16 cellular contexts compared by ENCODE assay signal in the genomic region with DNA sequence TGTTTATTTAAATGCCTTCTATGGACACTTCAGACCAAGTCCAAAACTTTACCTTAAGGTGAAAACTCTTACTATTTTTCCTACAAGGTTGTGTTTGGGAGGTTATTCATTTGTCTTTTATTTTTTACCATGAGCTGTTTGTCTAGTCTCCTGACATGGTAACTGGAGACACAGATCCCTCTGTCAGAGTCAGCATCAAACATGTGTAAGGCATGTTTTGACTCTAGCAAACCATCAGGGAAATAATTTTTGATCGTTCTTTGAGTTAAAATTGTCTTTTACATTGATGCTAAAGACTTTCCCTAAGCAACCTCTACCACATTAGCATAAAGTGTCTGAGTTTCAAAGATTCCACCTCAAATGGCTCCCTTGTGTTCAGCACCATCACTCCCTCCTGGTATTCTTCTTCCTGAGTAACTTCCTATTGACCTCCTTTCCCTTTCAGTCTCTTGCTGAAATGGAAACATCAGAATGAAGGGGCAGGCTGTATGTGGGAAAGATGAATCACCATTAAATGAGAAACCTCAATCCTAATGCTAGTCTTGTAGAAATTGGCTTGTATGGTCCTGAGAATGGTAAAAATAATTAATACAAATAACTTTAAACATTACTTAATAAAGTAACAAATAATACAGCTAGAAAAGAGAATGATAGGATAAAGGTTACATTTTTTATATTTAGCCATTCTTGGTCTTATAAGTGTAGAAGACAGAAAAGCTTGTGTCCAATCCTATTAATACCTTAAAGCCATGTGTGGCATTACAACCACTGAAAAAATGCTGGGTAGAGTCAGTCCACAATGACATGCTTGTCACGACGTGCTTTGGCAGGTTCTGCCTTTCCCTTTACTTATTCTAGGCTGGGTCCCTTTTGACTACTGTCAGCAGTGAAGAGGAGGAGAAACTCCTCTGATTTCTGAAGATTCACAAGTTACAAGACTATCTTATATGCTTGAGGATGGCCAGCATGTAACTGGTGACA. TPM values are rescaled to one million over a fixed set of nuclear protein-coding genes. Genes with fewer than 3 reads are reported as not detected.
DNase-seq lines count a peak whose midpoint lies in the region; ATAC-seq and TF ChIP-seq lines count a peak whose summit lies in the region.
"Had no signal": no experiment of that assay in that cellular context is flagged by ENCODE, and none has a peak within 500 bp of the region (broad histone marks: within the 10 kb centered on the region; RNA-seq: fewer than 3 reads in every experiment).

No MANE protein-coding gene starts in this region.

- peaks cover 14 to 80% (median 53%) of the 10 kb centered on the region in 10 experiments for H3K4me1 ChIP-seq in BLaER1 treated with 17β-estradiol and CSF1 and Interleukin-3, amounts not matched to agents 10 nM and 100 nM
- H3K4me1 ChIP-seq in foreskin keratinocyte: peaks cover 45% of the 10 kb centered on the region
- no peaks in the 10 kb centered on the region for H3K4me1 ChIP-seq in right cardiac atrium (ENCODE audit: control insufficient read depth, insufficient read depth, low read length)
- H3K4me1 ChIP-seq: pancreas had no signal

- H3K9me3 ChIP-seq in BLaER1 treated with 17β-estradiol and CSF1 and Interleukin-3, amounts not matched to agents 10 nM and 100 nM (replicated peaks in 1 of 11): no peaks in the 10 kb centered on the region
- H3K9me3 ChIP-seq in right cardiac atrium (ENCODE audit: control insufficient read depth, low read length): no peaks in the 10 kb centered on the region
- H3K9me3 ChIP-seq: pancreas had no signal

- H3K9me3 Mint-ChIP-seq in activated naive CD8-positive, alpha-beta T cell treated with anti-CD3 and anti-CD28 coated beads, Interleukin-2, amount 10 ng/mL, durations not matched to agents 7 days and 5 days: no peaks in the 10 kb centered on the region

- POLR2A ChIA-PET in activated naive CD8-positive, alpha-beta T cell treated with anti-CD3 and anti-CD28 coated beads, Interleukin-2, amount 10 ng/mL, durations not matched to agents 7 days and 5 days (lab: Charles Lee): no interaction called here

- H3K27me3 Mint-ChIP-seq in activated naive CD8-positive, alpha-beta T cell treated with anti-CD3 and anti-CD28 coated beads, Interleukin-2, amount 10 ng/mL, durations not matched to agents 7 days and 5 days: peaks cover 3% of the 10 kb centered on the region

- peak overlapping the region; percentile 8 for H3K27ac Mint-ChIP-seq in activated naive CD8-positive, alpha-beta T cell treated with anti-CD3 and anti-CD28 coated beads, Interleukin-2, amount 10 ng/mL, durations not matched to agents 7 days and 5 days

- no peaks in the 10 kb centered on the region for H4K20me1 ChIP-seq in BLaER1 treated with 17β-estradiol and CSF1 and Interleukin-3, amounts not matched to agents 10 nM and 100 nM

- H3K4me3 Mint-ChIP-seq in activated naive CD8-positive, alpha-beta T cell treated with anti-CD3 and anti-CD28 coated beads, Interleukin-2, amount 10 ng/mL, durations not matched to agents 7 days and 5 days: peak overlapping the region; percentile 41

- peak; percentile 67 for DNase-seq in HCEC 1CT
- no peak for DNase-seq in activated naive CD8-positive, alpha-beta T cell treated with anti-CD3 and anti-CD28 coated beads, Interleukin-2, amount 10 ng/mL, durations not matched to agents 7 days and 5 days
- peak; percentile 75 to 86 for DNase-seq in foreskin keratinocyte
- no peak for DNase-seq in right cardiac atrium
- no peak for DNase-seq in GF-D8 (lab: John Stamatoyannopoulos, UW)
- DNase-seq in stimulated activated CD4-positive, alpha-beta T cell treated with anti-CD3 and anti-CD28 coated beads, Interleukin-2, amount 100 ng/mL, for 48 hours: no peak
- DNase-seq: activated CD4-positive, CD25-positive, alpha-beta regulatory T cell; activated naive CD4-positive, alpha-beta T cell treated with anti-CD3 and anti-CD28 coated beads, Interleukin-2, amount 50 U/mL, for 16 hours; NCI-H1417; NCI-H748 treated with DMSO at 0.1 percent for 48 hours; pancreas; stimulated activated CD4-positive, alpha-beta T cell treated with anti-CD3 and anti-CD28 coated beads, Interleukin-4, amount 100 ng/mL, for 4 hours had no signal

- no peak for ATAC-seq in activated naive CD8-positive, alpha-beta T cell treated with anti-CD3 and anti-CD28 coated beads, Interleukin-2, amount 10 ng/mL, durations not matched to agents 7 days and 5 days (ENCODE audit: low read depth)
- ATAC-seq in foreskin keratinocyte: peak; percentile 40
- ATAC-seq in right cardiac atrium: no peak
- ATAC-seq in HG02623 (IDR thresholded peaks at IDR 0.05; ENCODE audit: unreplicated experiment): no peak
- ATAC-seq: pancreas, Right ventricle myocardium inferior had no signal

- no peak for TF ChIP-seq CTCF in foreskin keratinocyte (conservative IDR thresholded peaks at IDR 0.05)

- intact Hi-C loops in right cardiac atrium (cut with DNase I): no loop called here

- H3K4me1 Mint-ChIP-seq in activated naive CD8-positive, alpha-beta T cell treated with anti-CD3 and anti-CD28 coated beads, Interleukin-2, amount 10 ng/mL, durations not matched to agents 7 days and 5 days: peaks cover 21% of the 10 kb centered on the region

- H3K36me3 Mint-ChIP-seq in activated naive CD8-positive, alpha-beta T cell treated with anti-CD3 and anti-CD28 coated beads, Interleukin-2, amount 10 ng/mL, durations not matched to agents 7 days and 5 days: no peaks in the 10 kb centered on the region

- H3K4me2 ChIP-seq in BLaER1 treated with 17β-estradiol and CSF1 and Interleukin-3, amounts not matched to agents 10 nM and 100 nM: peak overlapping the region; percentile 10 to 89 (median 72); a peak in 20 of 22 replicates

- peak overlapping the region; percentile 11 to 98 (median 80); a peak in 21 of 22 replicates for H3K27ac ChIP-seq in BLaER1 treated with 17β-estradiol and CSF1 and Interleukin-3, amounts not matched to agents 10 nM and 100 nM
- H3K27ac ChIP-seq in foreskin keratinocyte (peak overlapping the region; percentile 8), right cardiac atrium (ENCODE audit: low read length) (no peak overlapping the region)
- H3K27ac ChIP-seq: pancreas had no signal

- H3K36me3 ChIP-seq in BLaER1 treated with 17β-estradiol and CSF1 and Interleukin-3, amounts not matched to agents 10 nM and 100 nM: no peaks in the 10 kb centered on the region
- H3K36me3 ChIP-seq: pancreas had no signal

- 0 out of 20 replicates have a peak overlapping the region, but pooled peaks of 1 of the 10 experiments have one; percentile 1 for H3K4me3 ChIP-seq in BLaER1 treated with 17β-estradiol and CSF1 and Interleukin-3, amounts not matched to agents 10 nM and 100 nM
- no peak overlapping the region for H3K4me3 ChIP-seq in right cardiac atrium (ENCODE audit: low read length)
- H3K4me3 ChIP-seq: lung, pancreas had no signal

- no peaks in the 10 kb centered on the region for H3K27me3 ChIP-seq in BLaER1 treated with 17β-estradiol and CSF1 and Interleukin-3, amounts not matched to agents 10 nM and 100 nM
- H3K27me3 ChIP-seq in foreskin keratinocyte (no peaks in the 10 kb centered on the region), right cardiac atrium (ENCODE audit: control insufficient read depth, insufficient read depth) (no peaks in the 10 kb centered on the region)
- H3K27me3 ChIP-seq: pancreas had no signal

- peak overlapping the region in 8 of 11 experiments; percentile 27 to 82 (median 58); a peak in 13 of 22 replicates for H3K9ac ChIP-seq in BLaER1 treated with 17β-estradiol and CSF1 and Interleukin-3, amounts not matched to agents 10 nM and 100 nM

- 79% methylated on average over 3 of the region's 3 CpGs for WGBS in right cardiac atrium

RNA-seq across cellular contexts. Expression of a gene that starts 14.3 kb away (rescaled TPM):
- total RNA-seq in activated naive CD8-positive, alpha-beta T cell treated with anti-CD3 and anti-CD28 coated beads, Interleukin-2, amount 10 ng/mL, durations not matched to agents 7 days and 5 days: 1 to 10 TPM; 3.0 to 4.4 TPM
- total RNA-seq in foreskin keratinocyte (not detected in 2 replicates), right cardiac atrium (under 1 TPM in 1 of 4 donors, not detected in 3; 0.23 TPM)
- polyA plus RNA-seq in foreskin keratinocyte (not detected in 2 replicates), right cardiac atrium (0.09 TPM)

Comparison
In these comparisons a context has a peak if more than half of its experiments do, and no peak if none do; other contexts are left out.
1. DNase-seq: peak in HCEC 1CT (single experiment) and foreskin keratinocyte (2 of 2); none in activated naive CD8-positive, alpha-beta T cell treated with anti-CD3 and anti-CD28 coated beads, Interleukin-2, amount 10 ng/mL, durations not matched to agents 7 days and 5 days (single experiment), right cardiac atrium (0 of 3), GF-D8 (single experiment) and stimulated activated CD4-positive, alpha-beta T cell treated with anti-CD3 and anti-CD28 coated beads, Interleukin-2, amount 100 ng/mL, for 48 hours (0 of 2).